Comparison of ENCODE assay signal across 25 cellular contexts in genomic region chrX:148426467-148426866, GRCh38.
DNase-seq lines count a peak whose midpoint lies in the region; ATAC-seq and TF ChIP-seq lines count a peak whose summit lies in the region.
"Had no signal": no experiment of that assay in that cellular context is flagged by ENCODE, and none has a peak within 500 bp of the region (broad histone marks: within the 10 kb centered on the region; RNA-seq: fewer than 3 reads in every experiment).

No MANE protein-coding gene starts in this region.

- no peak overlapping the region for H3K9ac ChIP-seq in NT2/D1 (ENCODE audit: insufficient read length, low read depth)

- H3K27me3 ChIP-seq in HAP-1 (ENCODE audit: low read depth) (no peaks in the 10 kb centered on the region), NT2/D1 (ENCODE audit: insufficient read depth, insufficient read length) (peaks cover 15% of the 10 kb centered on the region)

- no peaks in the 10 kb centered on the region for H3K4me1 Mint-ChIP-seq in effector memory CD8-positive, alpha-beta T cell (ENCODE audit: low read depth in 2 of 2)
- H3K4me1 Mint-ChIP-seq in activated naive CD8-positive, alpha-beta T cell treated with anti-CD3 and anti-CD28 coated beads, Interleukin-2, amount 50 U/mL, for 24 hours: peaks cover 31% of the 10 kb centered on the region
- no peaks in the 10 kb centered on the region for H3K4me1 Mint-ChIP-seq in type B pancreatic cell (ENCODE audit: unreplicated experiment)
- H3K4me1 Mint-ChIP-seq: CD4-positive, alpha-beta memory T cell had no signal

- in situ Hi-C loops in HAP-1 (cut with MboI; ENCODE audit: low sequenced_read_pairs): no loop called here

- H3K36me3 Mint-ChIP-seq in effector memory CD8-positive, alpha-beta T cell (ENCODE audit: insufficient read depth): no peaks in the 10 kb centered on the region
- no peaks in the 10 kb centered on the region for H3K36me3 Mint-ChIP-seq in activated naive CD8-positive, alpha-beta T cell treated with anti-CD3 and anti-CD28 coated beads, Interleukin-2, amount 50 U/mL, for 24 hours (ENCODE audit: low read depth)
- no peaks in the 10 kb centered on the region for H3K36me3 Mint-ChIP-seq in type B pancreatic cell
- H3K36me3 Mint-ChIP-seq: CD4-positive, alpha-beta memory T cell had no signal

- H3K4me1 ChIP-seq in HAP-1: peaks cover 9% of the 10 kb centered on the region
- H3K4me1 ChIP-seq in NT2/D1 (ENCODE audit: insufficient read depth, insufficient read length): no peaks in the 10 kb centered on the region
- H3K4me1 ChIP-seq: A549 had no signal

- no peak overlapping the region for H3K4me3 Mint-ChIP-seq in effector memory CD8-positive, alpha-beta T cell
- no peak overlapping the region for H3K4me3 Mint-ChIP-seq in activated naive CD8-positive, alpha-beta T cell treated with anti-CD3 and anti-CD28 coated beads, Interleukin-2, amount 50 U/mL, for 24 hours
- no peak overlapping the region for H3K4me3 Mint-ChIP-seq in type B pancreatic cell
- H3K4me3 Mint-ChIP-seq: CD4-positive, alpha-beta memory T cell had no signal

- no peak for ATAC-seq in effector memory CD8-positive, alpha-beta T cell (replicated peaks)
- no peak for ATAC-seq in activated naive CD8-positive, alpha-beta T cell treated with anti-CD3 and anti-CD28 coated beads, Interleukin-2, amount 50 U/mL, for 24 hours
- ATAC-seq: A549, GM12878, K562 had no signal

- no peak for TF ChIP-seq CTCF in type B pancreatic cell (conservative IDR thresholded peaks at IDR 0.05)

- H3K9me3 Mint-ChIP-seq in effector memory CD8-positive, alpha-beta T cell: no peaks in the 10 kb centered on the region
- peaks cover 5% of the 10 kb centered on the region for H3K9me3 Mint-ChIP-seq in activated naive CD8-positive, alpha-beta T cell treated with anti-CD3 and anti-CD28 coated beads, Interleukin-2, amount 50 U/mL, for 24 hours
- no peaks in the 10 kb centered on the region for H3K9me3 Mint-ChIP-seq in type B pancreatic cell
- H3K9me3 Mint-ChIP-seq: CD4-positive, alpha-beta memory T cell had no signal

- no peak overlapping the region for H3K27ac Mint-ChIP-seq in effector memory CD8-positive, alpha-beta T cell
- no peak overlapping the region for H3K27ac Mint-ChIP-seq in activated naive CD8-positive, alpha-beta T cell treated with anti-CD3 and anti-CD28 coated beads, Interleukin-2, amount 50 U/mL, for 24 hours
- no peak overlapping the region for H3K27ac Mint-ChIP-seq in type B pancreatic cell
- H3K27ac Mint-ChIP-seq: CD4-positive, alpha-beta memory T cell had no signal

- no peaks in the 10 kb centered on the region for H3K27me3 Mint-ChIP-seq in effector memory CD8-positive, alpha-beta T cell
- H3K27me3 Mint-ChIP-seq in activated naive CD8-positive, alpha-beta T cell treated with anti-CD3 and anti-CD28 coated beads, Interleukin-2, amount 50 U/mL, for 24 hours: no peaks in the 10 kb centered on the region
- no peaks in the 10 kb centered on the region for H3K27me3 Mint-ChIP-seq in type B pancreatic cell
- H3K27me3 Mint-ChIP-seq: CD4-positive, alpha-beta memory T cell had no signal

- DNase-seq in HAP-1 (ENCODE audit: low spot score in 2 of 2) (peak; percentile 33 to 87), NT2/D1 (ENCODE audit: low read depth, low spot score) (peak; percentile 30), iPS DF 4.7 (ENCODE audit: extremely low read depth, low spot score) (peak; percentile 46), NK-92 (lab: John Stamatoyannopoulos, UW; ENCODE audit: unreplicated experiment) (no peak), type B pancreatic cell (ENCODE audit: extremely low spot score, unreplicated experiment) (no peak)
- DNase-seq in effector memory CD8-positive, alpha-beta T cell: no peak
- DNase-seq in activated naive CD8-positive, alpha-beta T cell treated with anti-CD3 and anti-CD28 coated beads, Interleukin-2, amount 50 U/mL, for 24 hours: no peak
- DNase-seq: C1 segment of cervical spinal cord; CD4-positive, alpha-beta memory T cell; COR-L47; DMS53; GOT3; Kasumi-1; MV-4-11; NCI-H1105 treated with DMSO at 0.1 percent for 48 hours; NCI-H146; NCI-H1930; NCI-H2107; NCI-H446 treated with DMSO at 0.1 percent for 48 hours; NCI-H526; SIG-M5 had no signal

- H3K36me3 ChIP-seq in HAP-1 (replicated peaks) (no peaks in the 10 kb centered on the region), NT2/D1 (ENCODE audit: insufficient read depth, insufficient read length, low read length) (no peaks in the 10 kb centered on the region)

- H3K9me3 ChIP-seq in HAP-1: no peaks in the 10 kb centered on the region
- H3K9me3 ChIP-seq in NT2/D1 (ENCODE audit: insufficient read depth, low read length): no peaks in the 10 kb centered on the region
- H3K9me3 ChIP-seq: A549 had no signal

- no peak overlapping the region for H3K4me3 ChIP-seq in HAP-1
- no peak overlapping the region for H3K4me3 ChIP-seq in NT2/D1 (ENCODE audit: insufficient read length, low read depth)
- H3K4me3 ChIP-seq: A549, GM12878, K562, SK-N-MC had no signal

Comparison
In these comparisons a context has a peak if more than half of its experiments do, and no peak if none do; other contexts are left out.
1. DNase-seq: peak in HAP-1 (2 of 2), NT2/D1 (single experiment) and iPS DF 4.7 (single experiment); none in effector memory CD8-positive, alpha-beta T cell (0 of 3), activated naive CD8-positive, alpha-beta T cell treated with anti-CD3 and anti-CD28 coated beads, Interleukin-2, amount 50 U/mL, for 24 hours (single experiment), NK-92 (single experiment) and type B pancreatic cell (single experiment).